Comparison of ENCODE assay signal across 20 cellular contexts in genomic region chr18:59200787-59201186, GRCh38. TPM values are rescaled to one million over a fixed set of nuclear protein-coding genes. Genes with fewer than 3 reads are reported as not detected.
DNase-seq lines count a peak whose midpoint lies in the region; ATAC-seq and TF ChIP-seq lines count a peak whose summit lies in the region.
"Had no signal": no experiment of that assay in that cellular context is flagged by ENCODE, and none has a peak within 500 bp of the region (broad histone marks: within the 10 kb centered on the region; RNA-seq: fewer than 3 reads in every experiment).

No MANE protein-coding gene starts in this region.

- H3K27me3 ChIP-seq in KMS-11 (ENCODE audit: insufficient read depth, low read depth) (no peaks in the 10 kb centered on the region), parathyroid adenoma (ENCODE audit: control insufficient read depth, insufficient read depth, low read length) (no peaks in the 10 kb centered on the region)

- H4K20me1 ChIP-seq in KMS-11 (ENCODE audit: insufficient read depth): no peaks in the 10 kb centered on the region

- H3K9me3 ChIP-seq in parathyroid adenoma (ENCODE audit: control insufficient read depth, low read length): no peaks in the 10 kb centered on the region
- H3K9me3 ChIP-seq: prostate gland, spleen had no signal

- H3K9me3 Mint-ChIP-seq in WTC11: peaks cover 6% of the 10 kb centered on the region; the same call in 1 of the 2 replicates
- H3K9me3 Mint-ChIP-seq: activated CD4-positive, alpha-beta memory T cell treated with anti-CD3 and anti-CD28 coated beads for 36 hours; activated naive CD4-positive, alpha-beta T cell treated with anti-CD3 and anti-CD28 coated beads, Interleukin-2, amount 50 U/mL, for 72 hours; activated T-cell treated with anti-CD3 and anti-CD28 coated beads, Interleukin-2, amount 50 U/mL, for 24 hours had no signal

- H3K4me2 ChIP-seq in KMS-11 (no peak overlapping the region), parathyroid adenoma (ENCODE audit: low read length) (no peak overlapping the region)

- POLR2A ChIA-PET in WTC11 (lab: Charles Lee): no interaction called here

- TF ChIP-seq CTCF in KMS-11 (conservative IDR thresholded peaks at IDR 0.05; ENCODE audit: low read depth, low read length): 0 out of 2 replicates have a peak, but pooled peaks have one; percentile 22
- no peak for TF ChIP-seq CTCF in WTC11 (IDR thresholded peaks at IDR 0.05)
- TF ChIP-seq CTCF in parathyroid adenoma (IDR thresholded peaks at IDR 0.05): peak; percentile 56

- no peaks in the 10 kb centered on the region; the same call in 1 of the 2 replicates for H3K27me3 Mint-ChIP-seq in WTC11 (ENCODE audit: low read depth)

- no peaks in the 10 kb centered on the region for H3K79me2 ChIP-seq in KMS-11 (ENCODE audit: insufficient read depth, low read depth)
- no peaks in the 10 kb centered on the region for H3K79me2 ChIP-seq in parathyroid adenoma

- H3K9ac ChIP-seq in KMS-11: no peak overlapping the region
- H3K9ac ChIP-seq in parathyroid adenoma: no peak overlapping the region

- H3K27ac Mint-ChIP-seq in WTC11: no peak overlapping the region
- H3K27ac Mint-ChIP-seq: activated CD4-positive, alpha-beta memory T cell treated with anti-CD3 and anti-CD28 coated beads for 36 hours; activated T-cell treated with anti-CD3 and anti-CD28 coated beads, Interleukin-2, amount 50 U/mL, for 24 hours; CD4-positive, CD25-positive, alpha-beta regulatory T cell; naive thymus-derived CD4-positive, alpha-beta T cell had no signal

- ATAC-seq in WTC11: peak; percentile 37
- no peak for ATAC-seq in GM21360 (IDR thresholded peaks at IDR 0.05; ENCODE audit: unreplicated experiment)
- no peak for ATAC-seq in Right ventricle myocardium inferior
- ATAC-seq: activated naive CD4-positive, alpha-beta T cell treated with anti-CD3 and anti-CD28 coated beads, Interleukin-2, amount 50 U/mL, for 72 hours; naive thymus-derived CD4-positive, alpha-beta T cell had no signal

- peak; percentile 47 for DNase-seq in EH (ENCODE audit: low read depth)
- no peak for DNase-seq in WTC11 (ENCODE audit: low spot score)
- DNase-seq in ACHN: no peak
- DNase-seq in Right ventricle myocardium inferior (ENCODE audit: missing footprints): no peak
- DNase-seq: activated CD4-positive, alpha-beta memory T cell treated with anti-CD3 and anti-CD28 coated beads for 36 hours; activated T-cell treated with anti-CD3 and anti-CD28 coated beads, Interleukin-2, amount 50 U/mL, for 24 hours; CD4-positive, CD25-positive, alpha-beta regulatory T cell; DND-41; naive thymus-derived CD4-positive, alpha-beta T cell; NCI-H774; RPMI8226; spleen; T-helper 1 cell had no signal

- CTCF ChIA-PET in WTC11 (lab: Charles Lee): interaction anchor here (2.0 kb wide), 1 partner anchor 202 kb away, joined by 11 read pairs; no protein-coding TSS in a partner anchor

- H3K4me1 Mint-ChIP-seq in WTC11: peaks cover 36% of the 10 kb centered on the region
- H3K4me1 Mint-ChIP-seq: naive thymus-derived CD4-positive, alpha-beta T cell had no signal

- intact Hi-C loops in Right ventricle myocardium inferior (cut with DNase I): no loop called here

- no peak overlapping the region for H3K4me3 ChIP-seq in KMS-11 (IDR thresholded peaks at IDR 0.05; ENCODE audit: insufficient read depth, low read depth, low read length)
- H3K4me3 ChIP-seq in parathyroid adenoma (ENCODE audit: low read depth, low read length): no peak overlapping the region
- H3K4me3 ChIP-seq: prostate gland, spleen had no signal

- no peak overlapping the region for H3K4me3 Mint-ChIP-seq in WTC11
- H3K4me3 Mint-ChIP-seq: activated CD4-positive, alpha-beta memory T cell treated with anti-CD3 and anti-CD28 coated beads for 36 hours; activated T-cell treated with anti-CD3 and anti-CD28 coated beads, Interleukin-2, amount 50 U/mL, for 24 hours; CD4-positive, CD25-positive, alpha-beta regulatory T cell; naive thymus-derived CD4-positive, alpha-beta T cell had no signal

- in situ Hi-C loops in ACHN (cut with HindIII; ENCODE audit: low pct_ligation_motif_present, low pct_unique_long_range_greater_than_20kb, low sequenced_read_pairs): no loop called here

- no peaks in the 10 kb centered on the region for H3K36me3 Mint-ChIP-seq in WTC11
- H3K36me3 Mint-ChIP-seq: activated CD4-positive, alpha-beta memory T cell treated with anti-CD3 and anti-CD28 coated beads for 36 hours; activated naive CD4-positive, alpha-beta T cell treated with anti-CD3 and anti-CD28 coated beads, Interleukin-2, amount 50 U/mL, for 72 hours; CD4-positive, CD25-positive, alpha-beta regulatory T cell; naive thymus-derived CD4-positive, alpha-beta T cell had no signal

- H2AFZ ChIP-seq in KMS-11 (ENCODE audit: low read depth) (no peak overlapping the region), parathyroid adenoma (peak overlapping the region; percentile 48)

- no peak overlapping the region for H3K27ac ChIP-seq in KMS-11
- no peak overlapping the region for H3K27ac ChIP-seq in parathyroid adenoma
- H3K27ac ChIP-seq: epithelial cell of prostate, prostate gland, spleen, VCaP had no signal

- H3K4me1 ChIP-seq in KMS-11 (ENCODE audit: low read depth, poor library complexity, severe bottlenecking): no peaks in the 10 kb centered on the region
- H3K4me1 ChIP-seq in parathyroid adenoma: peaks cover 9% of the 10 kb centered on the region
- H3K4me1 ChIP-seq: prostate gland, spleen had no signal

- H3K36me3 ChIP-seq in KMS-11 (ENCODE audit: insufficient read depth) (no peaks in the 10 kb centered on the region), parathyroid adenoma (ENCODE audit: control insufficient read depth, insufficient read depth, low read length) (no peaks in the 10 kb centered on the region)
- H3K36me3 ChIP-seq: prostate gland, spleen had no signal

TF ChIP-seq in WTC11, 78 proteins besides CTCF, POLR2A, EP300 and RAD21:
- TF ChIP-seq ZNF317 (CRISPR knock-in tag; IDR thresholded peaks at IDR 0.05; ENCODE audit: borderline replicate concordance, low read depth): no peak
- TF ChIP-seq FOXP1 (CRISPR knock-in tag; IDR thresholded peaks at IDR 0.05; ENCODE audit: borderline replicate concordance): no peak
- TF ChIP-seq ZNF138 (CRISPR knock-in tag; conservative IDR thresholded peaks at IDR 0.05): no peak
- TF ChIP-seq CREB1 (CRISPR knock-in tag; IDR thresholded peaks at IDR 0.05): no peak
- no peak for TF ChIP-seq ETV6 (CRISPR knock-in tag; IDR thresholded peaks at IDR 0.05)
- TF ChIP-seq, protein P1, sequence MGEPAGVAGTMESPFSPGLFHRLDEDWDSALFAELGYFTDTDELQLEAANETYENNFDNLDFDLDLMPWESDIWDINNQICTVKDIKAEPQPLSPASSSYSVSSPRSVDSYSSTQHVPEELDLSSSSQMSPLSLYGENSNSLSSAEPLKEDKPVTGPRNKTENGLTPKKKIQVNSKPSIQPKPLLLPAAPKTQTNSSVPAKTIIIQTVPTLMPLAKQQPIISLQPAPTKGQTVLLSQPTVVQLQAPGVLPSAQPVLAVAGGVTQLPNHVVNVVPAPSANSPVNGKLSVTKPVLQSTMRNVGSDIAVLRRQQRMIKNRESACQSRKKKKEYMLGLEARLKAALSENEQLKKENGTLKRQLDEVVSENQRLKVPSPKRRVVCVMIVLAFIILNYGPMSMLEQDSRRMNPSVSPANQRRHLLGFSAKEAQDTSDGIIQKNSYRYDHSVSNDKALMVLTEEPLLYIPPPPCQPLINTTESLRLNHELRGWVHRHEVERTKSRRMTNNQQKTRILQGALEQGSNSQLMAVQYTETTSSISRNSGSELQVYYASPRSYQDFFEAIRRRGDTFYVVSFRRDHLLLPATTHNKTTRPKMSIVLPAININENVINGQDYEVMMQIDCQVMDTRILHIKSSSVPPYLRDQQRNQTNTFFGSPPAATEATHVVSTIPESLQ (CRISPR knock-in tag; IDR thresholded peaks at IDR 0.05): no peak
- TF ChIP-seq, protein P2, sequence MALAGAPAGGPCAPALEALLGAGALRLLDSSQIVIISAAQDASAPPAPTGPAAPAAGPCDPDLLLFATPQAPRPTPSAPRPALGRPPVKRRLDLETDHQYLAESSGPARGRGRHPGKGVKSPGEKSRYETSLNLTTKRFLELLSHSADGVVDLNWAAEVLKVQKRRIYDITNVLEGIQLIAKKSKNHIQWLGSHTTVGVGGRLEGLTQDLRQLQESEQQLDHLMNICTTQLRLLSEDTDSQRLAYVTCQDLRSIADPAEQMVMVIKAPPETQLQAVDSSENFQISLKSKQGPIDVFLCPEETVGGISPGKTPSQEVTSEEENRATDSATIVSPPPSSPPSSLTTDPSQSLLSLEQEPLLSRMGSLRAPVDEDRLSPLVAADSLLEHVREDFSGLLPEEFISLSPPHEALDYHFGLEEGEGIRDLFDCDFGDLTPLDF (CRISPR knock-in tag; IDR thresholded peaks at IDR 0.05): no peak
- TF ChIP-seq GTF2I (CRISPR knock-in tag; conservative IDR thresholded peaks at IDR 0.05): no peak

RNA-seq across cellular contexts. Expression of gene GRP, which starts 19.2 kb away (rescaled TPM):
- total RNA-seq in WTC11 (2021) (0.22 TPM in 1 of 3 replicates, not detected in the others), Right ventricle myocardium inferior (not detected)
- total RNA-seq: activated CD4-positive, alpha-beta memory T cell treated with anti-CD3 and anti-CD28 coated beads for 36 hours; activated naive CD4-positive, alpha-beta T cell treated with anti-CD3 and anti-CD28 coated beads, Interleukin-2, amount 50 U/mL, for 72 hours; CD4-positive, CD25-positive, alpha-beta regulatory T cell; naive thymus-derived CD4-positive, alpha-beta T cell; spleen had no signal
